In genomic region chr17:17671369-17672119, GRCh38 we compare ENCODE assay signal across 2 cellular contexts.
TF ChIP-seq lines count a peak whose summit lies in the region.

No MANE protein-coding gene starts in this region.

TF ChIP-seq in GM23338, 12 proteins besides CTCF, POLR2A, EP300 and RAD21:
- TF ChIP-seq ZNF462 (CRISPR knock-in tag; IDR thresholded peaks at IDR 0.05): no peak
- no peak for TF ChIP-seq EZH2phosphoT487 (IDR thresholded peaks at IDR 0.05; ENCODE audit: unreplicated experiment)
- no peak for TF ChIP-seq EZH2 (IDR thresholded peaks at IDR 0.05; ENCODE audit: low read depth, unreplicated experiment)
- no peak for TF ChIP-seq ZNF331 (CRISPR knock-in tag; IDR thresholded peaks at IDR 0.05; ENCODE audit: low read depth)
- TF ChIP-seq POLR2AphosphoS5 (IDR thresholded peaks at IDR 0.05; ENCODE audit: low read depth): no peak
- TF ChIP-seq JUNB (IDR thresholded peaks at IDR 0.05; ENCODE audit: unreplicated experiment): no peak
- TF ChIP-seq ETS1 (IDR thresholded peaks at IDR 0.05): no peak

TF ChIP-seq in K562, 482 proteins besides CTCF, POLR2A, EP300 and RAD21:
- TF ChIP-seq ATF2 (CRISPR knock-in tag; IDR thresholded peaks at IDR 0.05): no peak
- 0 out of 4 replicates have a peak, but pooled peaks of 1 of the 2 experiments have one; percentile 9 for TF ChIP-seq RCOR1 (IDR thresholded peaks at IDR 0.05; ENCODE audit: borderline replicate concordance in 1 of 2, low read depth in 2 of 2, low read length in 2 of 2)
- peak; percentile 63 for TF ChIP-seq BCOR (IDR thresholded peaks at IDR 0.05)
- TF ChIP-seq BCL6 (CRISPR knock-in tag; IDR thresholded peaks at IDR 0.05): no peak
- TF ChIP-seq CGGBP1 (CRISPR knock-in tag; IDR thresholded peaks at IDR 0.05): no peak
TF ChIP-seq in K562: peak in this region for 2.
